15 cellular contexts compared by ENCODE assay signal in genomic region chr15:67013696-67014095, GRCh38. TPM values are rescaled to one million over a fixed set of nuclear protein-coding genes. Genes with fewer than 3 reads are reported as not detected.
DNase-seq lines count a peak whose midpoint lies in the region; TF ChIP-seq lines count a peak whose summit lies in the region.
"Had no signal": no experiment of that assay in that cellular context is flagged by ENCODE, and none has a peak within 500 bp of the region (broad histone marks: within the 10 kb centered on the region; RNA-seq: fewer than 3 reads in every experiment).

No MANE protein-coding gene starts in this region.

- H2BK12ac ChIP-seq in mesenchymal stem cell (ENCODE audit: low read length in 2 of 2), result no peak overlapping the region

- peak overlapping the region; percentile 12 for H2BK15ac ChIP-seq in mesenchymal stem cell (ENCODE audit: low read depth, poor library complexity, severe bottlenecking)

- no peaks in the 10 kb centered on the region for H3K4me1 ChIP-seq in endodermal cell (ENCODE audit: control insufficient read depth, insufficient read depth, low read length)
- H3K4me1 ChIP-seq in mesenchymal stem cell (ENCODE audit: control insufficient read depth, insufficient read depth, low read depth, low read length), result peaks cover 12% of the 10 kb centered on the region
- H3K4me1 ChIP-seq: HAP-1 had no signal

- H3K4me3 ChIP-seq in endodermal cell (ENCODE audit: low read length) (no peak overlapping the region), mesenchymal stem cell (ENCODE audit: insufficient read depth in 1 of 2, low read depth in 1 of 2, low read length in 2 of 2) (no peak overlapping the region)
- H3K4me3 ChIP-seq: HAP-1 had no signal

- H2AK5ac ChIP-seq in mesenchymal stem cell (ENCODE audit: low read length, severe bottlenecking), result no peak overlapping the region

- H2BK5ac ChIP-seq in mesenchymal stem cell (ENCODE audit: low read depth, low read length, poor library complexity, severe bottlenecking), result no peak overlapping the region

- TF ChIP-seq CTCF in endodermal cell (conservative IDR thresholded peaks at IDR 0.05), result no peak

- H2BK120ac ChIP-seq in mesenchymal stem cell (ENCODE audit: low read depth, low read length), result peak overlapping the region; percentile 36

- no peak overlapping the region for H3K4me3 Mint-ChIP-seq in endodermal cell
- no peak overlapping the region for H3K4me3 Mint-ChIP-seq in activated T-cell treated with anti-CD3 and anti-CD28 coated beads, Interleukin-2, amount 50 U/mL, for 24 hours
- H3K4me3 Mint-ChIP-seq: CD8-positive, alpha-beta T cell; dendritic cell treated with granulocyte-macrophage colony-stimulating factor and Interleukin-4, amounts not matched to agents 40 ng/mL and 50 ng/mL, for 4 days; stimulated activated naive CD8-positive, alpha-beta T cell treated with anti-CD3 and anti-CD28 coated beads, Interleukin-15, amount 100 ng/mL, for 72 hours had no signal

- no peaks in the 10 kb centered on the region for H3K27me3 ChIP-seq in endodermal cell (ENCODE audit: control insufficient read depth, insufficient read depth, low read length, poor library complexity, severe bottlenecking)
- H3K27me3 ChIP-seq in mesenchymal stem cell (ENCODE audit: control insufficient read depth in 1 of 2, insufficient read depth in 1 of 2, low read length in 2 of 2), result peaks cover 0 to 8% of the 10 kb centered on the region in 2 experiments

- no peaks in the 10 kb centered on the region for H3K9me3 Mint-ChIP-seq in endodermal cell
- no peaks in the 10 kb centered on the region for H3K9me3 Mint-ChIP-seq in activated T-cell treated with anti-CD3 and anti-CD28 coated beads, Interleukin-2, amount 50 U/mL, for 24 hours
- H3K9me3 Mint-ChIP-seq: CD8-positive, alpha-beta T cell; dendritic cell treated with granulocyte-macrophage colony-stimulating factor and Interleukin-4, amounts not matched to agents 40 ng/mL and 50 ng/mL, for 4 days; stimulated activated naive CD8-positive, alpha-beta T cell treated with anti-CD3 and anti-CD28 coated beads, Interleukin-15, amount 100 ng/mL, for 72 hours had no signal

- H3K36me3 ChIP-seq in endodermal cell (ENCODE audit: control insufficient read depth, insufficient read depth, low read length), result no peaks in the 10 kb centered on the region
- no peaks in the 10 kb centered on the region for H3K36me3 ChIP-seq in mesenchymal stem cell (ENCODE audit: control insufficient read depth in 1 of 2, insufficient read depth in 2 of 2, low read depth in 1 of 2, low read length in 2 of 2)
- H3K36me3 ChIP-seq: HAP-1 had no signal

- H3K4me1 Mint-ChIP-seq in endodermal cell, result peaks cover 16% of the 10 kb centered on the region
- H3K4me1 Mint-ChIP-seq in activated T-cell treated with anti-CD3 and anti-CD28 coated beads, Interleukin-2, amount 50 U/mL, for 24 hours (ENCODE audit: low read depth), result peaks cover 7% of the 10 kb centered on the region

- WGBS in endodermal cell (ENCODE audit: insufficient coverage in 1 of 2, insufficient read length in 1 of 2), 2 experiments, result 65 to 70% methylated on average over 6 to 11 of the region's 11 CpGs
- 56% methylated on average over 11 of the region's 11 CpGs for WGBS in mesenchymal stem cell

- H3K4ac ChIP-seq in mesenchymal stem cell (ENCODE audit: low read depth in 1 of 2, low read length in 2 of 2), result peak overlapping the region in 1 of 2 experiments; percentile 57

- H3K27ac Mint-ChIP-seq in endodermal cell, result no peak overlapping the region
- H3K27ac Mint-ChIP-seq in activated T-cell treated with anti-CD3 and anti-CD28 coated beads, Interleukin-2, amount 50 U/mL, for 24 hours, result no peak overlapping the region
- H3K27ac Mint-ChIP-seq: CD8-positive, alpha-beta T cell; dendritic cell treated with granulocyte-macrophage colony-stimulating factor and Interleukin-4, amounts not matched to agents 40 ng/mL and 50 ng/mL, for 4 days; stimulated activated naive CD8-positive, alpha-beta T cell treated with anti-CD3 and anti-CD28 coated beads, Interleukin-15, amount 100 ng/mL, for 72 hours had no signal

- DNase-seq in COLO668 (lab: John Stamatoyannopoulos, UW; ENCODE audit: unreplicated experiment), result peak; percentile 65
- DNase-seq in NCI-H2107 treated with DMSO at 0.1 percent for 48 hours (lab: John Stamatoyannopoulos, UW; ENCODE audit: unreplicated experiment), result peak; percentile 59
- peak; percentile 80 for DNase-seq in endodermal cell
- peak; percentile 36 for DNase-seq in mesenchymal stem cell
- no peak for DNase-seq in stimulated activated CD4-positive, alpha-beta T cell treated with anti-CD3 and anti-CD28 coated beads, Interleukin-2, amount 100 ng/mL, for 24 hours
- DNase-seq in GM03348 (ENCODE audit: low spot score), result no peak
- DNase-seq in amygdala (lab: John Stamatoyannopoulos, UW), result no peak
- DNase-seq in activated T-cell treated with anti-CD3 and anti-CD28 coated beads, Interleukin-2, amount 50 U/mL, for 24 hours, result no peak
- DNase-seq: CD8-positive, alpha-beta T cell; NCI-H446 treated with DMSO at 0.1 percent for 48 hours; stimulated activated CD4-positive, alpha-beta T cell treated with anti-CD3 and anti-CD28 coated beads, Interleukin-12 subunit alpha, Interleukin-12 subunit beta, amount 100 ng/mL, for 4 hours; stimulated activated naive CD8-positive, alpha-beta T cell treated with anti-CD3 and anti-CD28 coated beads, Interleukin-15, amount 100 ng/mL, for 72 hours; T-helper 1 cell had no signal

- H3K23ac ChIP-seq in mesenchymal stem cell (ENCODE audit: low read length in 2 of 2), result no peak overlapping the region

- H3K9ac ChIP-seq in endodermal cell (ENCODE audit: extremely low read depth, low read length, poor library complexity, severe bottlenecking), result no peak overlapping the region
- no peak overlapping the region for H3K9ac ChIP-seq in mesenchymal stem cell (ENCODE audit: low read length)

- no peak overlapping the region for H3K4me2 ChIP-seq in mesenchymal stem cell (ENCODE audit: low read length, poor library complexity, severe bottlenecking)

- no peaks in the 10 kb centered on the region for H3K79me1 ChIP-seq in mesenchymal stem cell (replicated peaks; ENCODE audit: low read length, poor library complexity, severe bottlenecking)

- no peaks in the 10 kb centered on the region for H3K9me3 ChIP-seq in endodermal cell (ENCODE audit: control insufficient read depth, low read length)
- H3K9me3 ChIP-seq in mesenchymal stem cell (ENCODE audit: control insufficient read depth, low read length), result peaks cover 7% of the 10 kb centered on the region
- H3K9me3 ChIP-seq: HAP-1 had no signal

- H3K36me3 Mint-ChIP-seq in endodermal cell (ENCODE audit: low read depth), result no peaks in the 10 kb centered on the region
- no peaks in the 10 kb centered on the region for H3K36me3 Mint-ChIP-seq in activated T-cell treated with anti-CD3 and anti-CD28 coated beads, Interleukin-2, amount 50 U/mL, for 24 hours (ENCODE audit: low read depth)
- H3K36me3 Mint-ChIP-seq: CD8-positive, alpha-beta T cell had no signal

- peak overlapping the region; percentile 72 for H4K8ac ChIP-seq in mesenchymal stem cell (ENCODE audit: low read length)

- H3K27ac ChIP-seq in endodermal cell (ENCODE audit: low read depth, low read length) (no peak overlapping the region), mesenchymal stem cell (ENCODE audit: low read length, poor library complexity, severe bottlenecking) (peak overlapping the region; percentile 59)

- H3K27me3 Mint-ChIP-seq in endodermal cell (ENCODE audit: insufficient read depth), result peaks cover 3% of the 10 kb centered on the region
- H3K27me3 Mint-ChIP-seq in activated T-cell treated with anti-CD3 and anti-CD28 coated beads, Interleukin-2, amount 50 U/mL, for 24 hours, result no peaks in the 10 kb centered on the region
- H3K27me3 Mint-ChIP-seq: stimulated activated naive CD8-positive, alpha-beta T cell treated with anti-CD3 and anti-CD28 coated beads, Interleukin-15, amount 100 ng/mL, for 72 hours had no signal

- H2AFZ ChIP-seq in mesenchymal stem cell (ENCODE audit: low read depth, low read length), result no peak overlapping the region

- no peak overlapping the region for H4K91ac ChIP-seq in mesenchymal stem cell (ENCODE audit: low read length)

- no peak overlapping the region for H3K14ac ChIP-seq in mesenchymal stem cell (ENCODE audit: low read length in 2 of 2)

- peak overlapping the region in 1 of 2 experiments; percentile 15 for H3K18ac ChIP-seq in mesenchymal stem cell (ENCODE audit: low read depth in 1 of 2, low read length in 2 of 2)

RNA-seq across cellular contexts. Expression of gene SMAD3, which starts 51.7 kb away (rescaled TPM):
- 1 to 10 TPM; 7.8 to 9.6 TPM for total RNA-seq in endodermal cell
- 36.7 TPM for polyA plus RNA-seq in endodermal cell (2013, experiment 1 of 2)
- polyA plus RNA-seq in endodermal cell (2013, experiment 2 of 2), result 35.6 TPM
- 126 TPM for polyA plus RNA-seq in mesenchymal stem cell (2013, experiment 1 of 2)
- polyA plus RNA-seq in mesenchymal stem cell (2013, experiment 2 of 2), result 125 TPM

Comparison
In these comparisons a context has a peak if more than half of its experiments do, and no peak if none do; other contexts are left out.
1. DNase-seq: peak in COLO668 (single experiment), NCI-H2107 treated with DMSO at 0.1 percent for 48 hours (single experiment), endodermal cell (single experiment) and mesenchymal stem cell (single experiment); none in stimulated activated CD4-positive, alpha-beta T cell treated with anti-CD3 and anti-CD28 coated beads, Interleukin-2, amount 100 ng/mL, for 24 hours (0 of 2), GM03348 (single experiment), amygdala (0 of 56) and activated T-cell treated with anti-CD3 and anti-CD28 coated beads, Interleukin-2, amount 50 U/mL, for 24 hours (single experiment).